9 cellular contexts compared by ENCODE assay signal in the genomic region with DNA sequence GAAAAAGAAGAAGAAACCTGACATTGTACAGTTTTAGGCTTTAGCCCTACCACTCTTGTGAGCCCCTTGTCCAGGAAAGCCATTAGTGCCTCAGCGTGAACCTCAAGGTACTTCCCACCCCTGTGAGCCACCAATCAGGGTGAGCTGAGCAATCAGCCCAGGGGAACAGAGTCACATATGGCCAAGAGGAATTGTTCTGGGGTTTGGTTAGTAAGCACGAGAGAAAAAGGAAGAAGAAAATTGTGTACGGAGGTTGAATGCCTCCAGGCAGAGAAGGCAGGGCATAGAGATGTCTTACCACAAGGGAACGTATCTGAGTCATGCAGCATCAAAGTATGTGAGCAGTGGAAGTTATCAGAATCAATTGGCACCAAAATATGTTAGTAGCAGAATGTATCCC. TPM values are rescaled to one million over a fixed set of nuclear protein-coding genes. Genes with fewer than 3 reads are reported as not detected.
DNase-seq lines count a peak whose midpoint lies in the region; ATAC-seq and TF ChIP-seq lines count a peak whose summit lies in the region.
"Had no signal": no experiment of that assay in that cellular context is flagged by ENCODE, and none has a peak within 500 bp of the region (broad histone marks: within the 10 kb centered on the region; RNA-seq: fewer than 3 reads in every experiment).

No MANE protein-coding gene starts in this region.

- H2AFZ ChIP-seq in PC-3 (ENCODE audit: low read length), result peak overlapping the region; percentile 71

- DNase-seq in AG09309 (ENCODE audit: low read depth) (peak; percentile 65), PC-3 (peak; percentile 89), fibroblast of the conjunctiva (ENCODE audit: low read depth) (peak; percentile 40), ascending aorta (ENCODE audit: low spot score in 2 of 2) (no peak), tibial artery (no peak)
- no peak for DNase-seq in central memory CD4-positive, alpha-beta T cell
- no peak for DNase-seq in activated CD4-positive, alpha-beta T cell treated with anti-CD3 and anti-CD28 coated beads for 4 hours
- DNase-seq: Peyer's patch had no signal

- H3K4me1 ChIP-seq in PC-3 (ENCODE audit: insufficient read depth, low read length) (peaks cover 20% of the 10 kb centered on the region), ascending aorta (no peaks in the 10 kb centered on the region), tibial artery (no peaks in the 10 kb centered on the region)
- H3K4me1 ChIP-seq: Peyer's patch had no signal

- no peaks in the 10 kb centered on the region for H3K9me2 ChIP-seq in PC-3 (replicated peaks; ENCODE audit: low read length)

- H3K27me3 ChIP-seq in PC-3 (ENCODE audit: low read length) (no peaks in the 10 kb centered on the region), ascending aorta (no peaks in the 10 kb centered on the region), tibial artery (no peaks in the 10 kb centered on the region)
- H3K27me3 ChIP-seq: Peyer's patch had no signal

- H3K4me3 ChIP-seq in AG09309 (ENCODE audit: control insufficient read depth, low read depth, low read length) (no peak overlapping the region), PC-3 (ENCODE audit: low read length) (peak overlapping the region; percentile 50), ascending aorta (no peak overlapping the region), tibial artery (no peak overlapping the region)
- H3K4me3 ChIP-seq: Peyer's patch had no signal

- H3K27ac ChIP-seq in PC-3 (ENCODE audit: low read length) (peak overlapping the region; percentile 78), ascending aorta (no peak overlapping the region), tibial artery (no peak overlapping the region)
- H3K27ac ChIP-seq: Peyer's patch had no signal

- H3K79me2 ChIP-seq in PC-3 (ENCODE audit: low read length), result no peaks in the 10 kb centered on the region

- ATAC-seq in GM18909 (IDR thresholded peaks at IDR 0.05; ENCODE audit: poor library complexity, unreplicated experiment) (peak; percentile 78), PC-3 (peak; percentile 91)

- 0 out of 2 replicates have a peak overlapping the region, but pooled peaks have one; percentile 34 for H3K9ac ChIP-seq in PC-3 (ENCODE audit: low read length)

- no peaks in the 10 kb centered on the region for H3K36me3 ChIP-seq in PC-3 (ENCODE audit: low read depth, low read length)
- no peaks in the 10 kb centered on the region for H3K36me3 ChIP-seq in ascending aorta
- no peaks in the 10 kb centered on the region for H3K36me3 ChIP-seq in tibial artery
- H3K36me3 ChIP-seq: Peyer's patch had no signal

- CTCF ChIA-PET in PC-3 (lab: Charles Lee), result no interaction called here

- no peaks in the 10 kb centered on the region for H4K20me1 ChIP-seq in PC-3 (ENCODE audit: low read length)

- H3K9me3 ChIP-seq in PC-3 (ENCODE audit: low read length) (no peaks in the 10 kb centered on the region), ascending aorta (no peaks in the 10 kb centered on the region), tibial artery (no peaks in the 10 kb centered on the region)
- H3K9me3 ChIP-seq: Peyer's patch had no signal

- intact Hi-C loops in PC-3 (cut with micrococcal nuclease) (no loop called here), ascending aorta (cut with DNase I) (no loop called here), tibial artery (cut with DNase I; ENCODE audit: low total_unique reads) (no loop called here)

- peak overlapping the region; percentile 80 for H3K4me2 ChIP-seq in PC-3 (ENCODE audit: low read length)

- TF ChIP-seq CTCF in AG09309 (IDR thresholded peaks at IDR 0.05; ENCODE audit: control insufficient read depth, insufficient read depth, low read depth, low read length, missing control alignments), result no peak
- TF ChIP-seq CTCF in PC-3 (conservative IDR thresholded peaks at IDR 0.05; ENCODE audit: low read depth, low read length), result no peak
- no peak for TF ChIP-seq CTCF in ascending aorta (IDR thresholded peaks at IDR 0.05)
- no peak for TF ChIP-seq CTCF in tibial artery (IDR thresholded peaks at IDR 0.05)

- H3F3A ChIP-seq in PC-3 (ENCODE audit: low read length, unreplicated experiment), result no peaks in the 10 kb centered on the region

- POLR2A ChIA-PET in PC-3 (lab: Charles Lee; ENCODE audit: unreplicated experiment), result no interaction called here

- no TSS peak for BruUV-seq in PC-3 (replicated peaks; lab: Mats Ljungman, UMichigan)

RNA-seq across cellular contexts. Expression of gene ARHGAP12, which starts 33.0 kb away (rescaled TPM):
- 13.6 and 16.6 TPM in 2 replicates for total RNA-seq in PC-3 (2014; rRNA removed)
- total RNA-seq in ascending aorta, result 11.4 TPM

Comparison
In these comparisons a context has a peak if more than half of its experiments do, and no peak if none do; other contexts are left out.
1. DNase-seq: peak in AG09309 (single experiment), PC-3 (single experiment) and fibroblast of the conjunctiva (single experiment); none in ascending aorta (0 of 2), central memory CD4-positive, alpha-beta T cell (single experiment), tibial artery (0 of 2) and activated CD4-positive, alpha-beta T cell treated with anti-CD3 and anti-CD28 coated beads for 4 hours (0 of 2).